Comparison of ENCODE assay signal across 1 cellular context in the genomic region with DNA sequence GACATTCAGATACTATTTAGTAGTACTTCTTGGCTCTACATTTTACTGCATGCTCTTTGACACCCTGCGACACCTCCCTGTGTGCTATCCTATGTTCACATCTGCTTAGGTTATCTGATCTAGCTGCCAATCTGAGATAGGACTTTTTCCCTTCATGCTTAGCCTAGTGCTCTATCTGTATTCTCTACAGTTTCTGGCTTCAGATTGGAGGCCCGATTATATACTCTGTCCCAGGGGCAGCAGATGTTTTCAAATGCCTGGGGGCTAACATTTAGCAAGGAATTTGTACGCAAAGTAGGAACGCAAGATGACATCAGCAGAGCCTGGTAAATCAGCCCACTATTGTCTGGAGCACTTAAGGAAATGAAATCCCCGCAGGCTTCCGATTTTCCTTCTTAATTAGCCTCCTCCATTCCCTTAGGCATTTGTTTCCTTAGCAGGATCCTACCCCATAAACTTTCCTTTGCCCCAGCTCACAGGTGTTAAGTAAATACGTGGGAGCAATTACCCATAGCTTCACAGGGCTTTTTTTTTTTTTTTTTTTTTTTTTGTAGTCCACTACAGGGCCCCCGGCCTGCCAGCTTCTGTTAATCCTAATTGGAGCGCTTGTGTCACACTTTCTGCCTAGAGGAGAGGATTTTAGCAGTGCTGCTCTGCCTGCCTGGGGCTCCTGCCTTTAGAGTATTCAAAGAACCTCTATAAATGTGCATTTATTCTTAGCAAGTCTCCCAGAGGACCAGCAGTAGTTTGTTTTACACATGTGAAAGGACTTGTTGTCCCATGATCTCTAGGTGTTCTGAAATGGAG.
TF ChIP-seq lines count a peak whose summit lies in the region.

No MANE protein-coding gene starts in this region.

TF ChIP-seq in GM23338, 12 proteins besides CTCF, POLR2A, EP300 and RAD21 (continued from another document):
- TF ChIP-seq CREB1 (CRISPR knock-in tag; IDR thresholded peaks at IDR 0.05; ENCODE audit: low read depth): no peak
- TF ChIP-seq ZNF114 (CRISPR knock-in tag; IDR thresholded peaks at IDR 0.05): no peak
- no peak for TF ChIP-seq EZH2 (IDR thresholded peaks at IDR 0.05; ENCODE audit: low read depth, unreplicated experiment)
- TF ChIP-seq, protein P1, sequence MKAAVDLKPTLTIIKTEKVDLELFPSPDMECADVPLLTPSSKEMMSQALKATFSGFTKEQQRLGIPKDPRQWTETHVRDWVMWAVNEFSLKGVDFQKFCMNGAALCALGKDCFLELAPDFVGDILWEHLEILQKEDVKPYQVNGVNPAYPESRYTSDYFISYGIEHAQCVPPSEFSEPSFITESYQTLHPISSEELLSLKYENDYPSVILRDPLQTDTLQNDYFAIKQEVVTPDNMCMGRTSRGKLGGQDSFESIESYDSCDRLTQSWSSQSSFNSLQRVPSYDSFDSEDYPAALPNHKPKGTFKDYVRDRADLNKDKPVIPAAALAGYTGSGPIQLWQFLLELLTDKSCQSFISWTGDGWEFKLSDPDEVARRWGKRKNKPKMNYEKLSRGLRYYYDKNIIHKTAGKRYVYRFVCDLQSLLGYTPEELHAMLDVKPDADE (IDR thresholded peaks at IDR 0.05): no peak
- no peak for TF ChIP-seq EZH2phosphoT487 (IDR thresholded peaks at IDR 0.05; ENCODE audit: unreplicated experiment)
- TF ChIP-seq POLR2AphosphoS5 (IDR thresholded peaks at IDR 0.05; ENCODE audit: low read depth): no peak
- TF ChIP-seq, protein P2, sequence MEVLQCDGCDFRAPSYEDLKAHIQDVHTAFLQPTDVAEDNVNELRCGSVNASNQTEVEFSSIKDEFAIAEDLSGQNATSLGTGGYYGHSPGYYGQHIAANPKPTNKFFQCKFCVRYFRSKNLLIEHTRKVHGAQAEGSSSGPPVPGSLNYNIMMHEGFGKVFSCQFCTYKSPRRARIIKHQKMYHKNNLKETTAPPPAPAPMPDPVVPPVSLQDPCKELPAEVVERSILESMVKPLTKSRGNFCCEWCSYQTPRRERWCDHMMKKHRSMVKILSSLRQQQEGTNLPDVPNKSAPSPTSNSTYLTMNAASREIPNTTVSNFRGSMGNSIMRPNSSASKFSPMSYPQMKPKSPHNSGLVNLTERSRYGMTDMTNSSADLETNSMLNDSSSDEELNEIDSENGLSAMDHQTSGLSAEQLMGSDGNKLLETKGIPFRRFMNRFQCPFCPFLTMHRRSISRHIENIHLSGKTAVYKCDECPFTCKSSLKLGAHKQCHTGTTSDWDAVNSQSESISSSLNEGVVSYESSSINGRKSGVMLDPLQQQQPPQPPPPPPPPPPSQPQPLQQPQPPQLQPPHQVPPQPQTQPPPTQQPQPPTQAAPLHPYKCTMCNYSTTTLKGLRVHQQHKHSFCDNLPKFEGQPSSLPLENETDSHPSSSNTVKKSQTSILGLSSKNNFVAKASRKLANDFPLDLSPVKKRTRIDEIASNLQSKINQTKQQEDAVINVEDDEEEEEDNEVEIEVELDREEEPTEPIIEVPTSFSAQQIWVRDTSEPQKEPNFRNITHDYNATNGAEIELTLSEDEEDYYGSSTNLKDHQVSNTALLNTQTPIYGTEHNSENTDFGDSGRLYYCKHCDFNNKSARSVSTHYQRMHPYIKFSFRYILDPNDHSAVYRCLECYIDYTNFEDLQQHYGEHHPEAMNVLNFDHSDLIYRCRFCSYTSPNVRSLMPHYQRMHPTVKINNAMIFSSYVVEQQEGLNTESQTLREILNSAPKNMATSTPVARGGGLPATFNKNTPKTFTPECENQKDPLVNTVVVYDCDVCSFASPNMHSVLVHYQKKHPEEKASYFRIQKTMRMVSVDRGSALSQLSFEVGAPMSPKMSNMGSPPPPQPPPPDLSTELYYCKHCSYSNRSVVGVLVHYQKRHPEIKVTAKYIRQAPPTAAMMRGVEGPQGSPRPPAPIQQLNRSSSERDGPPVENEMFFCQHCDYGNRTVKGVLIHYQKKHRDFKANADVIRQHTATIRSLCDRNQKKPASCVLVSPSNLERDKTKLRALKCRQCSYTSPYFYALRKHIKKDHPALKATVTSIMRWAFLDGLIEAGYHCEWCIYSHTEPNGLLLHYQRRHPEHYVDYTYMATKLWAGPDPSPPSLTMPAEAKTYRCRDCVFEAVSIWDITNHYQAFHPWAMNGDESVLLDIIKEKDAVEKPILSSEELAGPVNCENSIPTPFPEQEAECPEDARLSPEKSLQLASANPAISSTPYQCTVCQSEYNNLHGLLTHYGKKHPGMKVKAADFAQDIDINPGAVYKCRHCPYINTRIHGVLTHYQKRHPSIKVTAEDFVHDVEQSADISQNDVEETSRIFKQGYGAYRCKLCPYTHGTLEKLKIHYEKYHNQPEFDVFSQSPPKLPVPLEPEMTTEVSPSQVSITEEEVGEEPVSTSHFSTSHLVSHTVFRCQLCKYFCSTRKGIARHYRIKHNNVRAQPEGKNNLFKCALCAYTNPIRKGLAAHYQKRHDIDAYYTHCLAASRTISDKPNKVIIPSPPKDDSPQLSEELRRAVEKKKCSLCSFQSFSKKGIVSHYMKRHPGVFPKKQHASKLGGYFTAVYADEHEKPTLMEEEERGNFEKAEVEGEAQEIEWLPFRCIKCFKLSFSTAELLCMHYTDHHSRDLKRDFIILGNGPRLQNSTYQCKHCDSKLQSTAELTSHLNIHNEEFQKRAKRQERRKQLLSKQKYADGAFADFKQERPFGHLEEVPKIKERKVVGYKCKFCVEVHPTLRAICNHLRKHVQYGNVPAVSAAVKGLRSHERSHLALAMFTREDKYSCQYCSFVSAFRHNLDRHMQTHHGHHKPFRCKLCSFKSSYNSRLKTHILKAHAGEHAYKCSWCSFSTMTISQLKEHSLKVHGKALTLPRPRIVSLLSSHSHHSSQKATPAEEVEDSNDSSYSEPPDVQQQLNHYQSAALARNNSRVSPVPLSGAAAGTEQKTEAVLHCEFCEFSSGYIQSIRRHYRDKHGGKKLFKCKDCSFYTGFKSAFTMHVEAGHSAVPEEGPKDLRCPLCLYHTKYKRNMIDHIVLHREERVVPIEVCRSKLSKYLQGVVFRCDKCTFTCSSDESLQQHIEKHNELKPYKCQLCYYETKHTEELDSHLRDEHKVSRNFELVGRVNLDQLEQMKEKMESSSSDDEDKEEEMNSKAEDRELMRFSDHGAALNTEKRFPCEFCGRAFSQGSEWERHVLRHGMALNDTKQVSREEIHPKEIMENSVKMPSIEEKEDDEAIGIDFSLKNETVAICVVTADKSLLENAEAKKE (CRISPR knock-in tag; IDR thresholded peaks at IDR 0.05): no peak
- TF ChIP-seq ZNF331 (CRISPR knock-in tag; IDR thresholded peaks at IDR 0.05; ENCODE audit: low read depth): no peak
- TF ChIP-seq STAT1 (IDR thresholded peaks at IDR 0.05; ENCODE audit: unreplicated experiment): no peak
- no peak for TF ChIP-seq NANOG (IDR thresholded peaks at IDR 0.05; ENCODE audit: borderline replicate concordance)
